In the genomic region with DNA sequence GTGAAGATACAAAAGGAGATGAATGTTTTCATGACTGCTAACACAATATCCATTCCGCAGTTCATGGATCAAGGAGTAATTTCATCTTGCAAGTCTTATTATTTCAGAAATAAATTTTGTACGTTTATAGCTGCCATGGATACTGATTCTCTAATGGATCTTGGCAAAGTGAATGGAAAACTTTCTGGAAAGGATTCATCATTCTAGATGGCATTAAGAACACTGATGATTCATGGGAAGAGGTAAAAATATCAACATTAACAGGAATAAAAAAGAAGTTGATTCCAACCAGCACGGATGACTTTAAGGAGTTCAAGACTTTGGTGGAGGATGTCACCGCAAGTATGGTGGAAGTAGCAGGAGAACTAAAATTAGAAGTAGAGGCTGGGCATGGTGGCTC, we compare ENCODE assay signal across 15 cellular contexts. TPM values are rescaled to one million over a fixed set of nuclear protein-coding genes. Genes with fewer than 3 reads are reported as not detected.
DNase-seq lines count a peak whose midpoint lies in the region; TF ChIP-seq lines count a peak whose summit lies in the region.
"Had no signal": no experiment of that assay in that cellular context is flagged by ENCODE, and none has a peak within 500 bp of the region (broad histone marks: within the 10 kb centered on the region; RNA-seq: fewer than 3 reads in every experiment).

No MANE protein-coding gene starts in this region.

- no peaks in the 10 kb centered on the region for H3K27me3 ChIP-seq in prostate gland (replicated peaks; ENCODE audit: insufficient read depth)
- H3K27me3 ChIP-seq: BLaER1 had no signal

- intact Hi-C loops in prostate gland (cut with DNase I), result no loop called here

- no peak for TF ChIP-seq CTCF in fibroblast of mammary gland (conservative IDR thresholded peaks at IDR 0.05; ENCODE audit: control insufficient read depth, insufficient read depth, low read depth, low read length)
- no peak for TF ChIP-seq CTCF in prostate gland (IDR thresholded peaks at IDR 0.05)

- H3K4me3 ChIP-seq in fibroblast of mammary gland (ENCODE audit: control insufficient read depth, low read depth, low read length), result no peak overlapping the region
- H3K4me3 ChIP-seq in prostate gland, result no peak overlapping the region
- H3K4me3 ChIP-seq: BLaER1, GM23338 had no signal

- H3K27ac ChIP-seq in prostate gland, result no peak overlapping the region
- H3K27ac ChIP-seq: BLaER1 had no signal

- DNase-seq in LHCN-M2 (ENCODE audit: low read depth) (peak; percentile 3), dermis blood vessel endothelial cell (peak; percentile 9), fibroblast of mammary gland (ENCODE audit: low read depth) (peak; percentile 28), stromal cell of bone marrow (ENCODE audit: low read depth) (peak; percentile 36), amygdala (lab: John Stamatoyannopoulos, UW) (no peak), prostate gland (ENCODE audit: low spot score) (no peak), NCI-H2107 (lab: John Stamatoyannopoulos, UW) (no peak)
- DNase-seq: 8988T; CD4-positive, alpha-beta memory T cell; DMS153; DMS79; GF-D8; HCEC 1CT had no signal

- H3K36me3 ChIP-seq in prostate gland, result no peaks in the 10 kb centered on the region

- no peak for TF ChIP-seq POLR2A in prostate gland (IDR thresholded peaks at IDR 0.05)

- H3K4me1 ChIP-seq in prostate gland (replicated peaks), result no peaks in the 10 kb centered on the region
- H3K4me1 ChIP-seq: BLaER1 had no signal

- no peaks in the 10 kb centered on the region for H3K9me3 ChIP-seq in prostate gland

- 76% methylated on average over 4 of the region's 4 CpGs for WGBS in prostate gland

RNA-seq across cellular contexts. Expression of gene HUS1B, which starts 2.8 kb away (rescaled TPM):
- total RNA-seq in LHCN-M2 (2014; rRNA removed), result 0.17 and 0.19 TPM in 2 replicates
- 0.15 TPM for polyA plus RNA-seq in LHCN-M2 (2012)
- 0.98 and 1.5 TPM in 2 replicates for total RNA-seq in dermis blood vessel endothelial cell
- total RNA-seq in prostate gland, result 1 to 10 TPM in 1 of 2 donors, under 1 TPM in 1; 0.36 to 6.1 TPM

RNA-seq across cellular contexts. Expression of gene EXOC2, which starts 38.8 kb away (rescaled TPM):
- 30.7 and 35.2 TPM in 2 replicates for total RNA-seq in LHCN-M2 (2014; rRNA removed)
- 14.6 TPM for polyA plus RNA-seq in LHCN-M2 (2012)
- 57.3 and 62.9 TPM in 2 replicates for total RNA-seq in dermis blood vessel endothelial cell
- 10 to 100 TPM; 18.2 to 30.8 TPM for total RNA-seq in prostate gland

Comparison
In these comparisons a context has a peak if more than half of its experiments do, and no peak if none do; other contexts are left out.
1. DNase-seq: peak in LHCN-M2 (single experiment), dermis blood vessel endothelial cell (single experiment), fibroblast of mammary gland (single experiment) and stromal cell of bone marrow (single experiment); none in amygdala (0 of 56), prostate gland (single experiment) and NCI-H2107 (single experiment).